ENCODE assay signal across 1 cellular context in genomic region chr6:16840291-16840690, GRCh38.
A peak's percentile ranks its signal among the peaks of the same experiment; 100 is the strongest.
TF ChIP-seq lines count a peak whose summit lies in the region.

No MANE protein-coding gene starts in this region.

TF ChIP-seq in GM12878, 131 proteins besides CTCF, POLR2A, EP300 and RAD21 (continues in another document):
- TF ChIP-seq SUPT20H (IDR thresholded peaks at IDR 0.05; ENCODE audit: borderline replicate concordance, control insufficient read depth, low read depth, low read length) (no peak), CBX3 (IDR thresholded peaks at IDR 0.05; ENCODE audit: borderline replicate concordance, low read depth) (no peak), YY1 (IDR thresholded peaks at IDR 0.05; ENCODE audit: low read depth, low read length) (0 out of 2 replicates have a peak, but pooled peaks have one; percentile 20), CUX1 (IDR thresholded peaks at IDR 0.05; ENCODE audit: insufficient replicate concordance, low read depth, low read length) (peak; percentile 37), MTA3 (IDR thresholded peaks at IDR 0.05; ENCODE audit: borderline replicate concordance, low read length) (0 out of 2 replicates have a peak, but pooled peaks have one; percentile 17), E4F1 (IDR thresholded peaks at IDR 0.05; ENCODE audit: borderline replicate concordance, partially characterized antibody) (no peak), YBX1 (IDR thresholded peaks at IDR 0.05) (no peak), BHLHE40 (IDR thresholded peaks at IDR 0.05; ENCODE audit: borderline replicate concordance in 1 of 2, low read depth in 2 of 2, low read length in 1 of 2) (peak in 1 of 2 experiments; percentile 53; a peak in 3 of 4 replicates), NFXL1 (IDR thresholded peaks at IDR 0.05; ENCODE audit: borderline replicate concordance) (no peak), PBX3 (IDR thresholded peaks at IDR 0.05; ENCODE audit: insufficient replicate concordance, low read depth, low read length) (no peak), SREBF1 (IDR thresholded peaks at IDR 0.05; ENCODE audit: low read length) (no peak), PML (IDR thresholded peaks at IDR 0.05; ENCODE audit: low read length) (no peak), CEBPB (IDR thresholded peaks at IDR 0.05; ENCODE audit: borderline replicate concordance in 1 of 2, low read depth in 2 of 2, low read length in 2 of 2) (no peak), LARP7 (IDR thresholded peaks at IDR 0.05) (no peak), JUND (IDR thresholded peaks at IDR 0.05; ENCODE audit: low read depth, low read length) (no peak), TBL1XR1 (IDR thresholded peaks at IDR 0.05; ENCODE audit: low read depth, low read length) (no peak), ZBTB33 (IDR thresholded peaks at IDR 0.05) (no peak), MEF2B (IDR thresholded peaks at IDR 0.05; ENCODE audit: partially characterized antibody, poor library complexity, severe bottlenecking) (peak; percentile 63), MLLT1 (IDR thresholded peaks at IDR 0.05) (no peak), MXI1 (IDR thresholded peaks at IDR 0.05; ENCODE audit: low read depth, low read length) (no peak), RB1 (IDR thresholded peaks at IDR 0.05; ENCODE audit: borderline replicate concordance) (no peak), MYB (IDR thresholded peaks at IDR 0.05; ENCODE audit: borderline replicate concordance, low read depth, low read length) (no peak), USF1 (IDR thresholded peaks at IDR 0.05; ENCODE audit: borderline replicate concordance, extremely low read length, insufficient read depth, low read depth, low read length) (no peak), ZNF687 (IDR thresholded peaks at IDR 0.05) (peak; percentile 36; the same call in 1 of the 2 replicates), MTA2 (IDR thresholded peaks at IDR 0.05; ENCODE audit: low read depth) (no peak), HDGF (IDR thresholded peaks at IDR 0.05) (no peak), ATF7 (IDR thresholded peaks at IDR 0.05; ENCODE audit: low read depth) (no peak), NFIC (IDR thresholded peaks at IDR 0.05; ENCODE audit: low read depth, low read length) (0 out of 2 replicates have a peak, but pooled peaks have one; percentile 24), ZNF217 (IDR thresholded peaks at IDR 0.05) (no peak)
- TF ChIP-seq, protein P1, sequence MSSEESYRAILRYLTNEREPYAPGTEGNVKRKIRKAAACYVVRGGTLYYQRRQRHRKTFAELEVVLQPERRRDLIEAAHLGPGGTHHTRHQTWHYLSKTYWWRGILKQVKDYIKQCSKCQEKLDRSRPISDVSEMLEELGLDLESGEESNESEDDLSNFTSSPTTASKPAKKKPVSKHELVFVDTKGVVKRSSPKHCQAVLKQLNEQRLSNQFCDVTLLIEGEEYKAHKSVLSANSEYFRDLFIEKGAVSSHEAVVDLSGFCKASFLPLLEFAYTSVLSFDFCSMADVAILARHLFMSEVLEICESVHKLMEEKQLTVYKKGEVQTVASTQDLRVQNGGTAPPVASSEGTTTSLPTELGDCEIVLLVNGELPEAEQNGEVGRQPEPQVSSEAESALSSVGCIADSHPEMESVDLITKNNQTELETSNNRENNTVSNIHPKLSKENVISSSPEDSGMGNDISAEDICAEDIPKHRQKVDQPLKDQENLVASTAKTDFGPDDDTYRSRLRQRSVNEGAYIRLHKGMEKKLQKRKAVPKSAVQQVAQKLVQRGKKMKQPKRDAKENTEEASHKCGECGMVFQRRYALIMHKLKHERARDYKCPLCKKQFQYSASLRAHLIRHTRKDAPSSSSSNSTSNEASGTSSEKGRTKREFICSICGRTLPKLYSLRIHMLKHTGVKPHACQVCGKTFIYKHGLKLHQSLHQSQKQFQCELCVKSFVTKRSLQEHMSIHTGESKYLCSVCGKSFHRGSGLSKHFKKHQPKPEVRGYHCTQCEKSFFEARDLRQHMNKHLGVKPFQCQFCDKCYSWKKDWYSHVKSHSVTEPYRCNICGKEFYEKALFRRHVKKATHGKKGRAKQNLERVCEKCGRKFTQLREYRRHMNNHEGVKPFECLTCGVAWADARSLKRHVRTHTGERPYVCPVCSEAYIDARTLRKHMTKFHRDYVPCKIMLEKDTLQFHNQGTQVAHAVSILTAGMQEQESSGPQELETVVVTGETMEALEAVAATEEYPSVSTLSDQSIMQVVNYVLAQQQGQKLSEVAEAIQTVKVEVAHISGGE (CRISPR knock-in tag; IDR thresholded peaks at IDR 0.05): no peak
- TF ChIP-seq, protein P2, sequence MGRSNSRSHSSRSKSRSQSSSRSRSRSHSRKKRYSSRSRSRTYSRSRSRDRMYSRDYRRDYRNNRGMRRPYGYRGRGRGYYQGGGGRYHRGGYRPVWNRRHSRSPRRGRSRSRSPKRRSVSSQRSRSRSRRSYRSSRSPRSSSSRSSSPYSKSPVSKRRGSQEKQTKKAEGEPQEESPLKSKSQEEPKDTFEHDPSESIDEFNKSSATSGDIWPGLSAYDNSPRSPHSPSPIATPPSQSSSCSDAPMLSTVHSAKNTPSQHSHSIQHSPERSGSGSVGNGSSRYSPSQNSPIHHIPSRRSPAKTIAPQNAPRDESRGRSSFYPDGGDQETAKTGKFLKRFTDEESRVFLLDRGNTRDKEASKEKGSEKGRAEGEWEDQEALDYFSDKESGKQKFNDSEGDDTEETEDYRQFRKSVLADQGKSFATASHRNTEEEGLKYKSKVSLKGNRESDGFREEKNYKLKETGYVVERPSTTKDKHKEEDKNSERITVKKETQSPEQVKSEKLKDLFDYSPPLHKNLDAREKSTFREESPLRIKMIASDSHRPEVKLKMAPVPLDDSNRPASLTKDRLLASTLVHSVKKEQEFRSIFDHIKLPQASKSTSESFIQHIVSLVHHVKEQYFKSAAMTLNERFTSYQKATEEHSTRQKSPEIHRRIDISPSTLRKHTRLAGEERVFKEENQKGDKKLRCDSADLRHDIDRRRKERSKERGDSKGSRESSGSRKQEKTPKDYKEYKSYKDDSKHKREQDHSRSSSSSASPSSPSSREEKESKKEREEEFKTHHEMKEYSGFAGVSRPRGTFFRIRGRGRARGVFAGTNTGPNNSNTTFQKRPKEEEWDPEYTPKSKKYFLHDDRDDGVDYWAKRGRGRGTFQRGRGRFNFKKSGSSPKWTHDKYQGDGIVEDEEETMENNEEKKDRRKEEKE (IDR thresholded peaks at IDR 0.05): no peak
